Comparison of ENCODE assay signal across 17 cellular contexts in genomic region chr1:25063591-25064416, GRCh38.
DNase-seq lines count a peak whose midpoint lies in the region; ATAC-seq, FAIRE-seq and TF ChIP-seq lines count a peak whose summit lies in the region.
"Had no signal": no experiment of that assay in that cellular context is flagged by ENCODE, and none has a peak within 500 bp of the region (broad histone marks: within the 10 kb centered on the region; RNA-seq: fewer than 3 reads in every experiment).

No MANE protein-coding gene starts in this region.

- peak overlapping the region in 1 of 8 donors; percentile 22 for H3K4me3 Mint-ChIP-seq in CD4-positive, alpha-beta memory T cell
- no peak overlapping the region for H3K4me3 Mint-ChIP-seq in T-cell
- H3K4me3 Mint-ChIP-seq: T-helper 1 cell treated with Interleukin-12 subunit alpha and Interleukin-12 subunit beta and Interleukin-4 antibody, amounts not matched to agents 30 μg/mL and 1 μg/mL, for 36 hours had no signal

- peaks cover 0 to 2% (median 0%) of the 10 kb centered on the region in 8 donors for H3K9me3 Mint-ChIP-seq in CD4-positive, alpha-beta memory T cell
- no peaks in the 10 kb centered on the region for H3K9me3 Mint-ChIP-seq in T-cell
- H3K9me3 Mint-ChIP-seq: T-helper 1 cell treated with Interleukin-12 subunit alpha and Interleukin-12 subunit beta and Interleukin-4 antibody, amounts not matched to agents 30 μg/mL and 1 μg/mL, for 36 hours had no signal

- H3K27me3 Mint-ChIP-seq in CD4-positive, alpha-beta memory T cell = no peaks in the 10 kb centered on the region
- no peaks in the 10 kb centered on the region for H3K27me3 Mint-ChIP-seq in T-cell

- H3K4me1 ChIP-seq in right atrium auricular region = peaks cover 0 to 5% of the 10 kb centered on the region in 2 donors
- peaks cover 4% of the 10 kb centered on the region for H3K4me1 ChIP-seq in CD4-positive, alpha-beta memory T cell (ENCODE audit: insufficient read depth, low read length)
- H3K4me1 ChIP-seq: psoas muscle had no signal

- CTCF ChIA-PET in RWPE1 (lab: Yijun Ruan, JAX) (interaction anchor here (0.7 to 0.9 kb wide), 2 partner anchors 10 to 70 kb away, joined by 3 to 4 read pairs; no protein-coding TSS in a partner anchor), T-cell (lab: Charles Lee) (interaction anchor here in 1 of 2 donors (0.6 to 1.2 kb wide), 2 partner anchors 27 to 215 kb away, joined by 3 to 5 read pairs; no protein-coding TSS in a partner anchor)
- CTCF ChIA-PET in CD4-positive, alpha-beta memory T cell (lab: Charles Lee; ENCODE audit: partially characterized antibody) = no interaction called here

- ATAC-seq in left cardiac atrium = no peak
- ATAC-seq in T-cell (replicated peaks in 1 of 4) = no peak
- ATAC-seq: psoas muscle had no signal

- peak overlapping the region in 1 of 7 donors; percentile 9 for H3K27ac Mint-ChIP-seq in CD4-positive, alpha-beta memory T cell
- no peak overlapping the region for H3K27ac Mint-ChIP-seq in T-cell

- H3K27ac ChIP-seq in right atrium auricular region (no peak overlapping the region), RWPE1 (no peak overlapping the region)
- H3K27ac ChIP-seq in CD4-positive, alpha-beta memory T cell (ENCODE audit: low read depth, low read length) = no peak overlapping the region
- H3K27ac ChIP-seq: brain microvascular endothelial cell, GM23248, psoas muscle had no signal

- peak; percentile 2 for DNase-seq in left cardiac atrium
- no peak for DNase-seq in right atrium auricular region (ENCODE audit: low spot score)
- DNase-seq in RWPE1 (ENCODE audit: low spot score) = peak; percentile 25
- DNase-seq in foreskin melanocyte = peak; percentile 18
- DNase-seq in CD4-positive, alpha-beta memory T cell = no peak
- DNase-seq in NCI-H2196 treated with DMSO at 0.1 percent for 48 hours (lab: John Stamatoyannopoulos, UW; ENCODE audit: unreplicated experiment) = no peak
- no peak for DNase-seq in T-cell
- DNase-seq in frontal cortex (ENCODE audit: low spot score in 2 of 2) = no peak
- DNase-seq: activated CD4-positive, alpha-beta T cell treated with anti-CD3 and anti-CD28 coated beads, Interleukin-2, amount 50 U/mL, for 1 hour; brain microvascular endothelial cell; GM23248; NCI-H226; psoas muscle had no signal

- intact Hi-C loops in left cardiac atrium (cut with DNase I) = no loop called here
- intact Hi-C loops in CD4-positive, alpha-beta memory T cell (cut with micrococcal nuclease) = no loop called here

- FAIRE-seq in frontal cortex (lab: Jason Lieb, UNC) = no peak
- FAIRE-seq: endometrium, G401.6, keratinocyte had no signal

- no peaks in the 10 kb centered on the region for H3K36me3 ChIP-seq in right atrium auricular region
- no peaks in the 10 kb centered on the region for H3K36me3 ChIP-seq in CD4-positive, alpha-beta memory T cell (ENCODE audit: insufficient read depth, low read length)
- H3K36me3 ChIP-seq: brain microvascular endothelial cell had no signal

- no peaks in the 10 kb centered on the region for H3K36me3 Mint-ChIP-seq in CD4-positive, alpha-beta memory T cell
- H3K36me3 Mint-ChIP-seq in T-cell = no peaks in the 10 kb centered on the region

- H3K4me1 Mint-ChIP-seq in CD4-positive, alpha-beta memory T cell = peaks cover 0 to 12% (median 7%) of the 10 kb centered on the region in 4 donors
- H3K4me1 Mint-ChIP-seq in T-cell = peaks cover 0 to 32% (median 31%) of the 10 kb centered on the region in 3 donors

- H3K27me3 ChIP-seq in right atrium auricular region = no peaks in the 10 kb centered on the region
- no peaks in the 10 kb centered on the region for H3K27me3 ChIP-seq in CD4-positive, alpha-beta memory T cell (ENCODE audit: insufficient read depth, low read length)
- H3K27me3 ChIP-seq: brain microvascular endothelial cell had no signal

- no peak overlapping the region for H3K4me3 ChIP-seq in right atrium auricular region
- H3K4me3 ChIP-seq in CD4-positive, alpha-beta memory T cell (ENCODE audit: low read length in 2 of 2) = no peak overlapping the region
- H3K4me3 ChIP-seq: GM23248, psoas muscle had no signal

- POLR2A ChIA-PET in RWPE1 (lab: Yijun Ruan, JAX; ENCODE audit: low non-redundant PET) = no interaction called here
- POLR2A ChIA-PET in CD4-positive, alpha-beta memory T cell (lab: Charles Lee; ENCODE audit: partially characterized antibody) = no interaction called here
- POLR2A ChIA-PET in T-cell (lab: Charles Lee) = interaction anchor here in 1 of 2 donors (0.5 to 1.2 kb wide), 2 partner anchors 41 to 162 kb away, joined by 3 read pairs; no protein-coding TSS in a partner anchor

- TF ChIP-seq CTCF in right atrium auricular region (IDR thresholded peaks at IDR 0.05) (no peak), RWPE1 (conservative IDR thresholded peaks at IDR 0.05; ENCODE audit: low read depth) (no peak)

- no peaks in the 10 kb centered on the region for H3K9me3 ChIP-seq in right atrium auricular region
- H3K9me3 ChIP-seq in CD4-positive, alpha-beta memory T cell (ENCODE audit: control insufficient read depth in 1 of 2, low read length in 2 of 2) = no peaks in the 10 kb centered on the region
- H3K9me3 ChIP-seq: psoas muscle had no signal

Comparison
In these comparisons a context has a peak if more than half of its experiments do, and no peak if none do; other contexts are left out.
1. DNase-seq: peak in left cardiac atrium (single experiment), RWPE1 (single experiment) and foreskin melanocyte (single experiment); none in right atrium auricular region (single experiment), CD4-positive, alpha-beta memory T cell (0 of 5), NCI-H2196 treated with DMSO at 0.1 percent for 48 hours (single experiment), T-cell (0 of 34) and frontal cortex (0 of 2).